In the genomic region with DNA sequence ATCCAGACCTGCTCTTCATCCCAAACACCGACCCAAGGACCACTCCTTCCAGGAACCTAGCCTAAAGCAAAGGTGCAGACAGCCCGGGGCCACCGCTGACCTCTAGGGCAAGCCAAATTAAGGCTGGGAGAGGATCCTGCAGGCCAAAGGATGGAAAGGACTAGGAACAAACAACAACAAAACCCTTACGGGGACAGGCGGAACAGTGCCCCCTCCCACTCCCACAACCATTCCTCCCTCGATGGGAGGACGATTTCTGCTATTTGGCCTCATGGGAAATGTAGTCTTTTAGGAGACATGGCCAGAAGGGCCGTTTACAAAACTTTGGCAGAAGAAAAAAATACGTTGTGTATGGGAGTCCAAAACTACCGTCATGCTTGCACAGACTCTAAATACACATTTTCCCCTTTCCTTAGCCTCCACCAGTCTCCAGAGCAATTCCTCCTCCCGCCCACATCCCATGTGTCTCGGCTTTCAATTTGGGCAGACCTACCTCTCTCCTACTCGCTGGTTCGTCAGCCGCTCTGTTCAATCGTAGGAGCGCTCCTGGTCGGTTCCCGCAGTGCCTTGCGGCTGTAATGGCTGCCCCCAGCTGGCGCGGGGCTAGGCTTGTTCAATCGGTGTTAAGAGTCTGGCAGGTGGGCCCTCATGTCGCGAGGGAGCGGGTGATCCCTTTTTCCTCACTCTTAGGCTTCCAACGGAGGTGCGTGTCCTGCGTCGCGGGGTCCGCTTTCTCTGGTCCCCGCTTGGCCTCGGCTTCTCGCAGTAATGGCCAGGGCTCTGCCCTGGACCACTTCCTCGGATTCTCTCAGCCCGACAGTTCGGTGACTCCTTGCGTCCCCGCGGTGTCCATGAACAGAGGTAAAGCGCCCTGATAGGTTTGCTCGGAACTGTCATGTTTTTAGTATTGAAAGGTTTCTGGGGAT, we compare ENCODE assay signal across 8 cellular contexts. TPM values are rescaled to one million over a fixed set of nuclear protein-coding genes. Genes with fewer than 3 reads are reported as not detected.
A peak's percentile ranks its signal among the peaks of the same experiment; 100 is the strongest.
DNase-seq lines count a peak whose midpoint lies in the region; ATAC-seq, FAIRE-seq and TF ChIP-seq lines count a peak whose summit lies in the region.

A gene (plus strand): TSS at position 560 of the 926 bp plus-strand sequence. CDS start 19 bp downstream, at position 579.

- peak; percentile 80 for ATAC-seq in GM21360 (IDR thresholded peaks at IDR 0.05; ENCODE audit: unreplicated experiment)

- H3K4me1 ChIP-seq in OCI-LY1 (ENCODE audit: insufficient read depth, low read length, severe bottlenecking) (peaks cover 19% of the 10 kb centered on the region), mesodermal cell (ENCODE audit: control insufficient read depth, insufficient read depth, low read length, poor library complexity, severe bottlenecking) (peaks cover 8% of the 10 kb centered on the region)

- DNase-seq in COLO829 (ENCODE audit: low spot score) (peak; percentile 84), HUDEP-2 (lab: John Stamatoyannopoulos, UW; ENCODE audit: unreplicated experiment in 76 of 76) (peak in 73 of 76 experiments; percentile 33 to 85 (median 72))
- DNase-seq in activated CD8-positive, alpha-beta memory T cell treated with anti-CD3 and anti-CD28 coated beads, Interleukin-2, amount 50 U/mL, for 4 hours = peak; percentile 79
- peak; percentile 66 to 70 for DNase-seq in stimulated activated CD8-positive, alpha-beta memory T cell treated with anti-CD3 and anti-CD28 coated beads, Interleukin-15, amount 100 ng/mL, for 4 hours (ENCODE audit: low read depth in 2 of 2)

- H3K36me3 ChIP-seq in OCI-LY1 (ENCODE audit: insufficient read depth, low read length) = peaks cover 22% of the 10 kb centered on the region
- H3K36me3 ChIP-seq in mesodermal cell (ENCODE audit: control insufficient read depth, insufficient read depth, low read length) = peaks cover 35% of the 10 kb centered on the region

- H3K9ac ChIP-seq in OCI-LY1 (ENCODE audit: low read length) = peak within 1 kb of the TSS; percentile 90

- WGBS in mesodermal cell (ENCODE audit: insufficient coverage in 2 of 2), 2 experiments = 2% methylated on average over 29 to 36 of the region's 43 CpGs

- peak within 1 kb of the TSS; percentile 27 for H2AFZ ChIP-seq in OCI-LY1 (ENCODE audit: low read length)

- H3K27me3 ChIP-seq in OCI-LY1 (ENCODE audit: insufficient read depth, low read length) = no peaks in the 10 kb centered on the region

- no peaks in the 10 kb centered on the region; the same call in 1 of the 2 replicates for H3K79me2 ChIP-seq in OCI-LY1 (ENCODE audit: insufficient read depth, low read length)

- peak within 1 kb of the TSS; percentile 92 for H3K4me3 ChIP-seq in OCI-LY1 (ENCODE audit: low read depth, low read length, poor library complexity, severe bottlenecking)
- H3K4me3 ChIP-seq in mesodermal cell (ENCODE audit: extremely low read depth, insufficient read depth, low read length, poor library complexity, severe bottlenecking) = peak within 1 kb of the TSS; percentile 83

- H3K9me3 ChIP-seq in OCI-LY1 (ENCODE audit: low read length) (no peaks in the 10 kb centered on the region), mesodermal cell (ENCODE audit: control insufficient read depth, low read length) (no peaks in the 10 kb centered on the region)

- no peaks in the 10 kb centered on the region for H3K9me2 ChIP-seq in OCI-LY1 (ENCODE audit: low read depth, low read length)

- H3K4me2 ChIP-seq in OCI-LY1 (ENCODE audit: low read length) = peak within 1 kb of the TSS; percentile 95

- peak within 1 kb of the TSS; percentile 43 for H3K27ac ChIP-seq in OCI-LY1 (ENCODE audit: low read depth, low read length, poor library complexity, severe bottlenecking)
- peak within 1 kb of the TSS; percentile 43 for H3K27ac ChIP-seq in mesodermal cell (ENCODE audit: low read depth, low read length, severe bottlenecking)

- H4K20me1 ChIP-seq in OCI-LY1 (ENCODE audit: insufficient read depth, low read length) = no peaks in the 10 kb centered on the region

- peak; percentile 15 for FAIRE-seq in endometrium (lab: Jason Lieb, UNC)

- H3F3A ChIP-seq in OCI-LY1 (ENCODE audit: insufficient read depth, low read length) = no peaks in the 10 kb centered on the region

- TF ChIP-seq CTCF in OCI-LY1 (IDR thresholded peaks at IDR 0.05; ENCODE audit: low read length) = no peak

RNA-seq across cellular contexts. Expression of the gene that starts here (rescaled TPM):
- polyA plus RNA-seq in mesodermal cell (2013, experiment 1 of 2) = 57.4 TPM
- 49.7 TPM for polyA plus RNA-seq in mesodermal cell (2013, experiment 2 of 2)

Comparison
In these comparisons a context has a peak if more than half of its experiments do, and no peak if none do; other contexts are left out.
1. Peak in every context shown above with its lines: DNase-seq, ATAC-seq, H3K4me3 ChIP-seq and H3K27ac ChIP-seq.